In the genomic region with DNA sequence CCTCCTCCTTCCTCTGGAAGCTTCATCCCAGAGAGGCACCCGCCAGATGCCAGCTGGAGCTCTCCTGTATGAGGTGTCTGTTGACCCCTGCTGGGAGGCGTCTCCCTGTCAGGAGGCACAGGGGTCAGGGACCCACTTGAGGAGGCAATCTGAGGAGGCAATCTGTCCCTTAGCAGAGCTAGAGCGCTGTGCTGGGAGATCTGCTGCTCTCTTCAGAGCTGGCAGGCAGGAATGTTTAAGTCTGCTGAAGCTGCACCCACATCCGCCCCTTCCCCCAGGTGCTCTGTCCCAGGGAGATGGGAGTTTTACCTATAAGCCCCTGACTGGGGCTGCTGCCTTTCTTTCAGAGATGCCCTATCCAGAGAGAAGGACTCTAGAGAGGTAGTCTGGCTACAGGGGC, we compare ENCODE assay signal across 3 cellular contexts.
DNase-seq lines count a peak whose midpoint lies in the region; ATAC-seq, FAIRE-seq and TF ChIP-seq lines count a peak whose summit lies in the region.
"Not testable (repeated sequence)": the region's sequence is repeated elsewhere in the genome, so short reads cannot be mapped to it uniquely, and the experiment has no call there.

No MANE protein-coding gene starts in this region.

- H3K36me3 ChIP-seq in HepG2 (replicated peaks in 1 of 2; ENCODE audit: control insufficient read depth in 1 of 2, insufficient read depth in 2 of 2, low read length in 2 of 2): not testable (repeated sequence)

- not testable (repeated sequence) for TF ChIP-seq CTCF in HepG2 (CRISPR knock-in tag; IDR thresholded peaks at IDR 0.05)

- 95% methylated on average over 3 of the region's 4 CpGs for WGBS in HepG2 (ENCODE audit: low lambda C conversion rate)

- not testable (repeated sequence) for ATAC-seq in HepG2

- H3K4me3 ChIP-seq in HepG2 (replicated peaks in 1 of 3; ENCODE audit: insufficient read depth in 1 of 3, low read depth in 2 of 3, low read length in 3 of 3): not testable (repeated sequence)

- TF ChIP-seq EP300 in HepG2 (IDR thresholded peaks at IDR 0.05; ENCODE audit: low read depth in 2 of 2, low read length in 2 of 2); HepG2 (CRISPR knock-in tag; IDR thresholded peaks at IDR 0.05; ENCODE audit: borderline replicate concordance): not testable (repeated sequence)

- not testable (repeated sequence) for H2AFZ ChIP-seq in HepG2 (ENCODE audit: low read length)

- in situ Hi-C loops in HepG2 (cut with HindIII; ENCODE audit: extremely low pct_ligation_motif_present, low pct_unique_long_range_greater_than_20kb): not testable (repeated sequence)

- H3K4me1 Mint-ChIP-seq in activated CD4-positive, alpha-beta T cell treated with anti-CD3 and anti-CD28 coated beads, Interleukin-2, amount 10 ng/mL, durations not matched to agents 24 days and 14 days: not testable (repeated sequence)

- not testable (repeated sequence) for H3K9me3 ChIP-seq in HepG2 (ENCODE audit: low read length)

- not testable (repeated sequence) for H3K9ac ChIP-seq in HepG2 (ENCODE audit: insufficient read depth, low read depth, low read length)

- not testable (repeated sequence) for H3K27me3 Mint-ChIP-seq in activated CD4-positive, alpha-beta T cell treated with anti-CD3 and anti-CD28 coated beads, Interleukin-2, amount 10 ng/mL, durations not matched to agents 24 days and 14 days

- DNase-seq in activated CD4-positive, alpha-beta T cell treated with anti-CD3 and anti-CD28 coated beads, Interleukin-2, amount 10 ng/mL, durations not matched to agents 24 days and 14 days: peak; percentile 24
- not testable (repeated sequence) for DNase-seq in HepG2 (ENCODE audit: low spot score)
- DNase-seq in posterior vena cava (ENCODE audit: low spot score): peak; percentile 56

- not testable (repeated sequence) for TF ChIP-seq POLR2A in HepG2 (IDR thresholded peaks at IDR 0.05; ENCODE audit: insufficient read depth in 1 of 2, low read depth in 2 of 2, low read length in 2 of 2)

- not testable (repeated sequence) for TF ChIP-seq RAD21 in HepG2 (CRISPR knock-in tag; IDR thresholded peaks at IDR 0.05)

- H3K79me2 ChIP-seq in HepG2 (ENCODE audit: insufficient read depth, low read length): not testable (repeated sequence)

- H3K4me2 ChIP-seq in HepG2 (ENCODE audit: low read depth, low read length): not testable (repeated sequence)

- peaks cover 47% of the 10 kb centered on the region for H3K36me3 Mint-ChIP-seq in activated CD4-positive, alpha-beta T cell treated with anti-CD3 and anti-CD28 coated beads, Interleukin-2, amount 10 ng/mL, durations not matched to agents 24 days and 14 days (ENCODE audit: low read depth)

- not testable (repeated sequence) for H3K4me3 Mint-ChIP-seq in activated CD4-positive, alpha-beta T cell treated with anti-CD3 and anti-CD28 coated beads, Interleukin-2, amount 10 ng/mL, durations not matched to agents 24 days and 14 days

- CTCF ChIA-PET in HepG2 (lab: Yijun Ruan, JAX; ENCODE audit: low intra/inter-chr PET ratio, low total read pairs): not testable (repeated sequence)

- not testable (repeated sequence) for BruUV-seq in HepG2 (replicated peaks; lab: Mats Ljungman, UMichigan)

- not testable (repeated sequence) for H3K27ac Mint-ChIP-seq in activated CD4-positive, alpha-beta T cell treated with anti-CD3 and anti-CD28 coated beads, Interleukin-2, amount 10 ng/mL, durations not matched to agents 24 days and 14 days

- POLR2A ChIA-PET in HepG2 (lab: Yijun Ruan, JAX): not testable (repeated sequence)

- not testable (repeated sequence) for H3K4me1 ChIP-seq in HepG2 (ENCODE audit: insufficient read depth, low read length)

- not testable (repeated sequence) for H4K20me1 ChIP-seq in HepG2 (ENCODE audit: insufficient read depth, low read length)

- intact Hi-C loops in activated CD4-positive, alpha-beta T cell treated with anti-CD3 and anti-CD28 coated beads, Interleukin-2, amount 10 ng/mL, durations not matched to agents 24 days and 14 days (cut with micrococcal nuclease); HepG2 (cut with micrococcal nuclease; ENCODE audit: unreplicated experiment); posterior vena cava (cut with DNase I): not testable (repeated sequence)

- H3K9me3 Mint-ChIP-seq in activated CD4-positive, alpha-beta T cell treated with anti-CD3 and anti-CD28 coated beads, Interleukin-2, amount 10 ng/mL, durations not matched to agents 24 days and 14 days: peaks cover 24% of the 10 kb centered on the region

- FAIRE-seq in HepG2 (lab: Jason Lieb, UNC): not testable (repeated sequence)

- H3K27ac ChIP-seq in HepG2 (ENCODE audit: extremely low read length, insufficient read depth, low read length): not testable (repeated sequence)

- H3K27me3 ChIP-seq in HepG2 (ENCODE audit: control insufficient read depth in 1 of 2, insufficient read depth in 2 of 2, low read length in 2 of 2): not testable (repeated sequence)

TF ChIP-seq in HepG2, 621 proteins besides CTCF, POLR2A, EP300 and RAD21:
- peak; percentile 96; the same call in 1 of the 2 replicates for TF ChIP-seq ZNF17 (CRISPR knock-in tag; IDR thresholded peaks at IDR 0.05)
TF ChIP-seq in HepG2: peak in this region for 1; not testable (repeated sequence) for 620.
